In genomic region chr14:61694039-61694438, GRCh38 we compare ENCODE assay signal across 1 cellular context.
TF ChIP-seq lines count a peak whose summit lies in the region.

No MANE protein-coding gene starts in this region.

TF ChIP-seq in GM23338, 12 proteins besides CTCF, POLR2A, EP300 and RAD21:
- no peak for TF ChIP-seq ZNF462 (CRISPR knock-in tag; IDR thresholded peaks at IDR 0.05)
